1 cellular context compared by ENCODE assay signal in the genomic region with DNA sequence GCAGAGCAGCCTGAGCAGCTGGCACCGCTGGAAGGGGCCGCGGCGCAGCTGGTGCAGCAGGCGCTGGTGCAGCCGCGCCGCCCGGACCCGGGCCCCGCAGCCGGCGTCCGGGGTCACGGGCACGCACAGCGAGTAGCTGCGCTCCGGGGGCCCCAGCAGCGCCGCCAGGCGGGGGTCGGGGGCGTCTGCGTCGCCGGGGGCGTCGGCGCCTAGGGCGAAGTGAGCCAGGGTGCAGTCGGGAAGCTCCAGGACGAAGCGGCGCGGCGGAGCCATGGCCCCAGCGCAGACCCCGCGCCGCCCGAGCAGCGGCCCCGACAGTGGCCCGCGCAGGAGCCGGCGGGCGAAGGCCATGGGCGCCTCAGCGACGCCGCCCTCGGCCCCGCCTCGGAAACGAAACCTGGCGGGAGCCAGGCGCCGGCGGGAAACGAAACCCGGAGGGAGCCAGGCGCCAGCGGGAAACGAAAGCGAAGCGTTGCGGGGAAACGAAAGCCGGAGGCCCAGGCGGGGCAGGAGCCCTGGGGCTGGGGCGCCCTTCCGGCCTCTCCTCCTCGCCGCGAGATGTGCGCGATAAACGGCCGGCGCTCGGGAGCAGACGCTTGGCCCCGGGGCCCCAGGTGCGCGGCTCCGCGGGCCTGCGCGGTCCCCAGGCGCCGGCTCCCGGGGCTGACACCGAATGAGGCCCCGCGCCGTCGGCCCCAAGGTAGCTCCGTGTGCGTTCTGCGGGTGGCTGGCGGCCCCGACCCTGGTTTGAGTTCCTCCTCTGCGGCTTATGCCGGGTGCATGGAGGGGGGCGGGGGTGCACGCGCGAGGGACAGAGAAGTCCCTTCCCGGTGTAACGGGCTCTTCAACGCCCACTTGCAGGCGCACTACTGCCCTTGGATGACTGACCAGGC.
TF ChIP-seq lines count a peak whose summit lies in the region.

A gene with protein sequence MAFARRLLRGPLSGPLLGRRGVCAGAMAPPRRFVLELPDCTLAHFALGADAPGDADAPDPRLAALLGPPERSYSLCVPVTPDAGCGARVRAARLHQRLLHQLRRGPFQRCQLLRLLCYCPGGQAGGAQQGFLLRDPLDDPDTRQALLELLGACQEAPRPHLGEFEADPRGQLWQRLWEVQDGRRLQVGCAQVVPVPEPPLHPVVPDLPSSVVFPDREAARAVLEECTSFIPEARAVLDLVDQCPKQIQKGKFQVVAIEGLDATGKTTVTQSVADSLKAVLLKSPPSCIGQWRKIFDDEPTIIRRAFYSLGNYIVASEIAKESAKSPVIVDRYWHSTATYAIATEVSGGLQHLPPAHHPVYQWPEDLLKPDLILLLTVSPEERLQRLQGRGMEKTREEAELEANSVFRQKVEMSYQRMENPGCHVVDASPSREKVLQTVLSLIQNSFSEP (minus strand): TSS at position 562 of the 893 bp plus-strand sequence. CDS start 211 bp downstream, at position 351.

TF ChIP-seq in K562, 482 proteins besides CTCF, POLR2A, EP300 and RAD21 (continued from another document):
- TF ChIP-seq TGIF2 (CRISPR knock-in tag; IDR thresholded peaks at IDR 0.05) (peak; percentile 56; the same call in 1 of the 2 replicates), SOX6 (IDR thresholded peaks at IDR 0.05) (peak; percentile 53; the same call in 1 of the 2 replicates), FIP1L1 (IDR thresholded peaks at IDR 0.05; ENCODE audit: low read depth, low read length, poor library complexity, severe bottlenecking) (peak; percentile 79), ZNF589 (CRISPR knock-in tag; IDR thresholded peaks at IDR 0.05; ENCODE audit: low read depth) (0 out of 2 replicates have a peak, but pooled peaks have one; percentile 50), ZNF212 (CRISPR knock-in tag; IDR thresholded peaks at IDR 0.05) (no peak), ZBTB7A (IDR thresholded peaks at IDR 0.05; ENCODE audit: borderline replicate concordance, control insufficient read depth, low read depth, low read length) (peak; percentile 94), ZNF263 (CRISPR knock-in tag; IDR thresholded peaks at IDR 0.05; ENCODE audit: borderline replicate concordance) (peak; percentile 23; the same call in 1 of the 2 replicates), CHD1 (IDR thresholded peaks at IDR 0.05; ENCODE audit: low read length) (peak; percentile 80), RB1 (IDR thresholded peaks at IDR 0.05; ENCODE audit: low read depth) (peak; percentile 77), BCOR (IDR thresholded peaks at IDR 0.05) (no peak), POLR2G (IDR thresholded peaks at IDR 0.05; ENCODE audit: low read depth, low read length) (peak; percentile 91), ESRRA (IDR thresholded peaks at IDR 0.05; ENCODE audit: borderline replicate concordance, low read depth) (peak; percentile 20; the same call in 1 of the 2 replicates), NR3C1 (CRISPR knock-in tag; IDR thresholded peaks at IDR 0.05) (peak; percentile 57; the same call in 1 of the 2 replicates), PHF20 (IDR thresholded peaks at IDR 0.05; ENCODE audit: partially characterized antibody) (peak; percentile 50), PHF8 (IDR thresholded peaks at IDR 0.05; ENCODE audit: borderline replicate concordance, low read length) (peak; percentile 63; the same call in 1 of the 2 replicates), CREM (IDR thresholded peaks at IDR 0.05; ENCODE audit: low read depth) (0 out of 2 replicates have a peak, but pooled peaks have one; percentile 21), TBP (optimal IDR thresholded peaks at IDR 0.05; ENCODE audit: low read depth, low read length) (peak; percentile 77), TRIM24 (IDR thresholded peaks at IDR 0.05) (peak in 1 of 2 experiments; percentile 68; a peak in 1 of 4 replicates), ELF1 (tag; IDR thresholded peaks at IDR 0.05) (peak; percentile 81), NRF1 (conservative IDR thresholded peaks at IDR 0.05 in 1 of 2, IDR thresholded peaks at IDR 0.05 in 1 of 2) (peak; percentile 77 to 79), SMAD2 (IDR thresholded peaks at IDR 0.05; ENCODE audit: low read depth, low read length) (no peak), CBFA2T3 (IDR thresholded peaks at IDR 0.05) (peak; percentile 67), NONO (IDR thresholded peaks at IDR 0.05; ENCODE audit: low read depth in 2 of 2, low read length in 1 of 2) (peak in 1 of 2 experiments; percentile 36; a peak in 2 of 4 replicates), YY1 (IDR thresholded peaks at IDR 0.05; ENCODE audit: borderline replicate concordance in 1 of 3, control insufficient read depth in 1 of 3, extremely low read depth in 1 of 3, insufficient read depth in 3 of 3, insufficient read length in 1 of 3, insufficient replicate concordance in 2 of 3, low read depth in 1 of 3, low read length in 2 of 3) (peak in 1 of 3 experiments; percentile 75), GTF2E2 (tag; IDR thresholded peaks at IDR 0.05) (peak; percentile 65; the same call in 1 of the 2 replicates)
- TF ChIP-seq, protein P1, sequence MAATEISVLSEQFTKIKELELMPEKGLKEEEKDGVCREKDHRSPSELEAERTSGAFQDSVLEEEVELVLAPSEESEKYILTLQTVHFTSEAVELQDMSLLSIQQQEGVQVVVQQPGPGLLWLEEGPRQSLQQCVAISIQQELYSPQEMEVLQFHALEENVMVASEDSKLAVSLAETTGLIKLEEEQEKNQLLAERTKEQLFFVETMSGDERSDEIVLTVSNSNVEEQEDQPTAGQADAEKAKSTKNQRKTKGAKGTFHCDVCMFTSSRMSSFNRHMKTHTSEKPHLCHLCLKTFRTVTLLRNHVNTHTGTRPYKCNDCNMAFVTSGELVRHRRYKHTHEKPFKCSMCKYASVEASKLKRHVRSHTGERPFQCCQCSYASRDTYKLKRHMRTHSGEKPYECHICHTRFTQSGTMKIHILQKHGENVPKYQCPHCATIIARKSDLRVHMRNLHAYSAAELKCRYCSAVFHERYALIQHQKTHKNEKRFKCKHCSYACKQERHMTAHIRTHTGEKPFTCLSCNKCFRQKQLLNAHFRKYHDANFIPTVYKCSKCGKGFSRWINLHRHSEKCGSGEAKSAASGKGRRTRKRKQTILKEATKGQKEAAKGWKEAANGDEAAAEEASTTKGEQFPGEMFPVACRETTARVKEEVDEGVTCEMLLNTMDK (IDR thresholded peaks at IDR 0.05; ENCODE audit: borderline replicate concordance, insufficient read depth, low read depth, low read length, poor library complexity, severe bottlenecking) = peak; percentile 32
- TF ChIP-seq, protein P2, sequence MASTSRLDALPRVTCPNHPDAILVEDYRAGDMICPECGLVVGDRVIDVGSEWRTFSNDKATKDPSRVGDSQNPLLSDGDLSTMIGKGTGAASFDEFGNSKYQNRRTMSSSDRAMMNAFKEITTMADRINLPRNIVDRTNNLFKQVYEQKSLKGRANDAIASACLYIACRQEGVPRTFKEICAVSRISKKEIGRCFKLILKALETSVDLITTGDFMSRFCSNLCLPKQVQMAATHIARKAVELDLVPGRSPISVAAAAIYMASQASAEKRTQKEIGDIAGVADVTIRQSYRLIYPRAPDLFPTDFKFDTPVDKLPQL (IDR thresholded peaks at IDR 0.05; ENCODE audit: extremely low read depth, insufficient read length) = no peak
- TF ChIP-seq, protein P3, sequence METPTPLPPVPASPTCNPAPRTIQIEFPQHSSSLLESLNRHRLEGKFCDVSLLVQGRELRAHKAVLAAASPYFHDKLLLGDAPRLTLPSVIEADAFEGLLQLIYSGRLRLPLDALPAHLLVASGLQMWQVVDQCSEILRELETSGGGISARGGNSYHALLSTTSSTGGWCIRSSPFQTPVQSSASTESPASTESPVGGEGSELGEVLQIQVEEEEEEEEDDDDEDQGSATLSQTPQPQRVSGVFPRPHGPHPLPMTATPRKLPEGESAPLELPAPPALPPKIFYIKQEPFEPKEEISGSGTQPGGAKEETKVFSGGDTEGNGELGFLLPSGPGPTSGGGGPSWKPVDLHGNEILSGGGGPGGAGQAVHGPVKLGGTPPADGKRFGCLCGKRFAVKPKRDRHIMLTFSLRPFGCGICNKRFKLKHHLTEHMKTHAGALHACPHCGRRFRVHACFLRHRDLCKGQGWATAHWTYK (CRISPR knock-in tag; IDR thresholded peaks at IDR 0.05) = peak; percentile 23; the same call in 1 of the 2 replicates
- TF ChIP-seq, protein P4, sequence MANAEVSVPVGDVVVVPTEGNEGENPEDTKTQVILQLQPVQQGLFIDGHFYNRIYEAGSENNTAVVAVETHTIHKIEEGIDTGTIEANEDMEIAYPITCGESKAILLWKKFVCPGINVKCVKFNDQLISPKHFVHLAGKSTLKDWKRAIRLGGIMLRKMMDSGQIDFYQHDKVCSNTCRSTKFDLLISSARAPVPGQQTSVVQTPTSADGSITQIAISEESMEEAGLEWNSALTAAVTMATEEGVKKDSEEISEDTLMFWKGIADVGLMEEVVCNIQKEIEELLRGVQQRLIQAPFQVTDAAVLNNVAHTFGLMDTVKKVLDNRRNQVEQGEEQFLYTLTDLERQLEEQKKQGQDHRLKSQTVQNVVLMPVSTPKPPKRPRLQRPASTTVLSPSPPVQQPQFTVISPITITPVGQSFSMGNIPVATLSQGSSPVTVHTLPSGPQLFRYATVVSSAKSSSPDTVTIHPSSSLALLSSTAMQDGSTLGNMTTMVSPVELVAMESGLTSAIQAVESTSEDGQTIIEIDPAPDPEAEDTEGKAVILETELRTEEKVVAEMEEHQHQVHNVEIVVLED (CRISPR knock-in tag; IDR thresholded peaks at IDR 0.05) = peak; percentile 72
- TF ChIP-seq, protein P5, sequence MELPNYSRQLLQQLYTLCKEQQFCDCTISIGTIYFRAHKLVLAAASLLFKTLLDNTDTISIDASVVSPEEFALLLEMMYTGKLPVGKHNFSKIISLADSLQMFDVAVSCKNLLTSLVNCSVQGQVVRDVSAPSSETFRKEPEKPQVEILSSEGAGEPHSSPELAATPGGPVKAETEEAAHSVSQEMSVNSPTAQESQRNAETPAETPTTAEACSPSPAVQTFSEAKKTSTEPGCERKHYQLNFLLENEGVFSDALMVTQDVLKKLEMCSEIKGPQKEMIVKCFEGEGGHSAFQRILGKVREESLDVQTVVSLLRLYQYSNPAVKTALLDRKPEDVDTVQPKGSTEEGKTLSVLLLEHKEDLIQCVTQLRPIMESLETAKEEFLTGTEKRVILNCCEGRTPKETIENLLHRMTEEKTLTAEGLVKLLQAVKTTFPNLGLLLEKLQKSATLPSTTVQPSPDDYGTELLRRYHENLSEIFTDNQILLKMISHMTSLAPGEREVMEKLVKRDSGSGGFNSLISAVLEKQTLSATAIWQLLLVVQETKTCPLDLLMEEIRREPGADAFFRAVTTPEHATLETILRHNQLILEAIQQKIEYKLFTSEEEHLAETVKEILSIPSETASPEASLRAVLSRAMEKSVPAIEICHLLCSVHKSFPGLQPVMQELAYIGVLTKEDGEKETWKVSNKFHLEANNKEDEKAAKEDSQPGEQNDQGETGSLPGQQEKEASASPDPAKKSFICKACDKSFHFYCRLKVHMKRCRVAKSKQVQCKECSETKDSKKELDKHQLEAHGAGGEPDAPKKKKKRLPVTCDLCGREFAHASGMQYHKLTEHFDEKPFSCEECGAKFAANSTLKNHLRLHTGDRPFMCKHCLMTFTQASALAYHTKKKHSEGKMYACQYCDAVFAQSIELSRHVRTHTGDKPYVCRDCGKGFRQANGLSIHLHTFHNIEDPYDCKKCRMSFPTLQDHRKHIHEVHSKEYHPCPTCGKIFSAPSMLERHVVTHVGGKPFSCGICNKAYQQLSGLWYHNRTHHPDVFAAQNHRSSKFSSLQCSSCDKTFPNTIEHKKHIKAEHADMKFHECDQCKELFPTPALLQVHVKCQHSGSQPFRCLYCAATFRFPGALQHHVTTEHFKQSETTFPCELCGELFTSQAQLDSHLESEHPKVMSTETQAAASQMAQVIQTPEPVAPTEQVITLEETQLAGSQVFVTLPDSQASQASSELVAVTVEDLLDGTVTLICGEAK (IDR thresholded peaks at IDR 0.05) = peak; percentile 83
- TF ChIP-seq, protein P5 (CRISPR knock-in tag; IDR thresholded peaks at IDR 0.05) = no peak
- TF ChIP-seq, protein P6, sequence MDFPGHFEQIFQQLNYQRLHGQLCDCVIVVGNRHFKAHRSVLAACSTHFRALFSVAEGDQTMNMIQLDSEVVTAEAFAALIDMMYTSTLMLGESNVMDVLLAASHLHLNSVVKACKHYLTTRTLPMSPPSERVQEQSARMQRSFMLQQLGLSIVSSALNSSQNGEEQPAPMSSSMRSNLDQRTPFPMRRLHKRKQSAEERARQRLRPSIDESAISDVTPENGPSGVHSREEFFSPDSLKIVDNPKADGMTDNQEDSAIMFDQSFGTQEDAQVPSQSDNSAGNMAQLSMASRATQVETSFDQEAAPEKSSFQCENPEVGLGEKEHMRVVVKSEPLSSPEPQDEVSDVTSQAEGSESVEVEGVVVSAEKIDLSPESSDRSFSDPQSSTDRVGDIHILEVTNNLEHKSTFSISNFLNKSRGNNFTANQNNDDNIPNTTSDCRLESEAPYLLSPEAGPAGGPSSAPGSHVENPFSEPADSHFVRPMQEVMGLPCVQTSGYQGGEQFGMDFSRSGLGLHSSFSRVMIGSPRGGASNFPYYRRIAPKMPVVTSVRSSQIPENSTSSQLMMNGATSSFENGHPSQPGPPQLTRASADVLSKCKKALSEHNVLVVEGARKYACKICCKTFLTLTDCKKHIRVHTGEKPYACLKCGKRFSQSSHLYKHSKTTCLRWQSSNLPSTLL (IDR thresholded peaks at IDR 0.05) = no peak
TF ChIP-seq in K562: peak in this region for 113.
